ENCODE assay signal across 8 cellular contexts in the genomic region with DNA sequence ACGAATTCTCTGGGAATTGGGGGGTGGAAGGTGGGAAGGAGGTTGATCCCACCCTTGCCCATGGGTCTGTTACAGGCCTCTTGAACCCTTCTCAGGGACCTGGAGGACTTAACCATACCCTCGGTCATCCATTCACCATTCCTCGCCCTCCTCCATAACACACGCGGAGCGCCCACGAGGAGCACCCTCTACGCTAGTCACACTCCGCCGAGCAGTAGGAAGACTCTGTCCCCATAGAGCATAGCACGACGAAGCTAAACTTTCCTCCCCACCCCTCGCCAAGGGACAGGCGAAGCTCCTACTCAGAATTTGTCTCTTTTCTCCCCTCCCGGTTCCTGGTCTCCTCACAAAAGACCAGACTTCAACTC. TPM values are rescaled to one million over a fixed set of nuclear protein-coding genes. Genes with fewer than 3 reads are reported as not detected.
A peak's percentile ranks its signal among the peaks of the same experiment; 100 is the strongest.
DNase-seq lines count a peak whose midpoint lies in the region; ATAC-seq and TF ChIP-seq lines count a peak whose summit lies in the region.

No MANE protein-coding gene starts in this region.

- CTCF ChIA-PET in activated B cell treated with CpG ODN at 0.5 μM for 24 hours (lab: Charles Lee), result interaction anchor here (0.6 to 1.4 kb wide), 5 partner anchors 10 to 158 kb away, joined by 3 to 4 read pairs (median 3); no protein-coding TSS in a partner anchor

- no peak overlapping the region for H2BK5ac ChIP-seq in H9 (ENCODE audit: insufficient read length, low read length)

- H3K14ac ChIP-seq in H9 (ENCODE audit: insufficient read depth, low read length), result no peak overlapping the region

- POLR2A ChIA-PET in activated B cell treated with CpG ODN at 0.5 μM for 24 hours (lab: Charles Lee), result interaction anchor here (0.5 to 4.9 kb wide), 19 partner anchors 9 to 1252 kb away, joined by 3 to 95 read pairs (median 3); a partner anchor contains a TSS

- H3K9ac ChIP-seq in H9 (ENCODE audit: extremely low read depth, insufficient read length, low read length), result no peak overlapping the region

- no peaks in the 10 kb centered on the region for H3K23me2 ChIP-seq in H9 (ENCODE audit: insufficient read length, low read depth, low read length, poor library complexity, severe bottlenecking)

- no peaks in the 10 kb centered on the region for H4K20me1 ChIP-seq in H9 (ENCODE audit: control insufficient read depth, insufficient read depth, insufficient read length)

- no peak overlapping the region for H2BK20ac ChIP-seq in H9 (ENCODE audit: low read depth, low read length, poor library complexity, severe bottlenecking)

- H3K4me2 ChIP-seq in H9 (ENCODE audit: insufficient read depth, insufficient read length, low read length), result peak overlapping the region; percentile 74

- peak overlapping the region; percentile 12 for H3K18ac ChIP-seq in H9 (ENCODE audit: insufficient read length, low read depth, low read length)

- H3K36me3 Mint-ChIP-seq in H9 (ENCODE audit: insufficient read depth in 1 of 3, low read depth in 3 of 3), result peaks cover 0 to 3% (median 0%) of the 10 kb centered on the region in 3 experiments; a peak in 2 of 7 replicates
- H3K36me3 Mint-ChIP-seq in activated B cell treated with CpG ODN at 0.5 μM for 24 hours (ENCODE audit: low read depth), result peaks cover 19% of the 10 kb centered on the region

- H3K56ac ChIP-seq in H9 (ENCODE audit: insufficient read length, low read depth, low read length), result no peak overlapping the region

- no peak overlapping the region for H2BK15ac ChIP-seq in H9 (ENCODE audit: low read depth, low read length)

- no peak overlapping the region for H3T11ph ChIP-seq in H9 (ENCODE audit: low read length)

- no peak overlapping the region for H2AK5ac ChIP-seq in H9 (ENCODE audit: insufficient read length, low read length)

- no peak overlapping the region for H4K8ac ChIP-seq in H9 (replicated peaks; ENCODE audit: insufficient read length, low read depth, low read length)

- H3K4me1 ChIP-seq in H9 (ENCODE audit: insufficient read depth, low read length) (no peaks in the 10 kb centered on the region; the same call in 1 of the 2 replicates), left ventricle myocardium inferior (peaks cover 53% of the 10 kb centered on the region)

- H3K36me3 ChIP-seq in left ventricle myocardium inferior, result no peaks in the 10 kb centered on the region

- TF ChIP-seq CTCF in H9 (conservative IDR thresholded peaks at IDR 0.05) (no peak), activated B cell treated with CpG ODN at 0.5 μM for 24 hours (IDR thresholded peaks at IDR 0.05) (no peak), left ventricle myocardium inferior (IDR thresholded peaks at IDR 0.05; ENCODE audit: borderline replicate concordance) (no peak)

- no peak overlapping the region for H3K4ac ChIP-seq in H9 (ENCODE audit: low read depth, low read length)

- H4K5ac ChIP-seq in H9 (ENCODE audit: insufficient read length, low read depth, low read length), result no peak overlapping the region

- no peak overlapping the region for H3K27ac ChIP-seq in H9 (ENCODE audit: insufficient read length, low read depth, low read length)
- H3K27ac ChIP-seq in left ventricle myocardium inferior (replicated peaks), result peak overlapping the region; percentile 99
- H3K27ac ChIP-seq in skin epidermis, result peak overlapping the region; percentile 89 to 100 (median 97)

- no peak overlapping the region for H2BK120ac ChIP-seq in H9 (ENCODE audit: low read depth, low read length, poor library complexity, severe bottlenecking)

- no peak overlapping the region for H4K91ac ChIP-seq in H9 (ENCODE audit: insufficient read length, low read depth, low read length)

- no peak overlapping the region for H2AFZ ChIP-seq in H9 (ENCODE audit: low read length)

- no peaks in the 10 kb centered on the region for H3K79me2 ChIP-seq in H9 (ENCODE audit: insufficient read depth, low read length)

- no peaks in the 10 kb centered on the region; a peak in 1 of 5 replicates for H3K9me3 Mint-ChIP-seq in H9
- H3K9me3 Mint-ChIP-seq in activated B cell treated with CpG ODN at 0.5 μM for 24 hours, result peaks cover 5% of the 10 kb centered on the region

- H3K4me3 Mint-ChIP-seq in H9 (peak overlapping the region; percentile 77 to 89), activated B cell treated with CpG ODN at 0.5 μM for 24 hours (peak overlapping the region; percentile 91)

- H3K23ac ChIP-seq in H9 (ENCODE audit: insufficient read length, low read depth, low read length), result no peak overlapping the region

- H3K79me1 ChIP-seq in H9 (ENCODE audit: insufficient read depth, low read depth, low read length, poor library complexity, severe bottlenecking), result no peaks in the 10 kb centered on the region

- H3K4me1 Mint-ChIP-seq in H9, result peaks cover 11 to 12% of the 10 kb centered on the region in 2 experiments
- peaks cover 52% of the 10 kb centered on the region for H3K4me1 Mint-ChIP-seq in activated B cell treated with CpG ODN at 0.5 μM for 24 hours

- H3K4me3 ChIP-seq in left ventricle myocardium inferior, result peak overlapping the region; percentile 93
- peak overlapping the region; percentile 83 to 100 (median 86) for H3K4me3 ChIP-seq in skin epidermis

- no peaks in the 10 kb centered on the region for H3K27me3 ChIP-seq in H9 (ENCODE audit: insufficient read depth, low read length)
- H3K27me3 ChIP-seq in left ventricle myocardium inferior (ENCODE audit: low read depth), result no peaks in the 10 kb centered on the region

- H3K9me3 ChIP-seq in H9 (ENCODE audit: control insufficient read depth, low read depth, low read length) (no peaks in the 10 kb centered on the region), left ventricle myocardium inferior (replicated peaks) (no peaks in the 10 kb centered on the region)

- no peak overlapping the region for H2BK12ac ChIP-seq in H9 (ENCODE audit: insufficient read length, low read depth, low read length)

- WGBS in H9 (ENCODE audit: extremely low coverage, insufficient read length, low lambda C conversion rate), result no CpG with 5 or more reads among the region's 15 CpGs

- H3K27ac Mint-ChIP-seq in H9 (peak overlapping the region in 2 of 3 experiments; percentile 27 to 49; a peak in 2 of 7 replicates), activated B cell treated with CpG ODN at 0.5 μM for 24 hours (peak overlapping the region; percentile 97)

- H3K27me3 Mint-ChIP-seq in H9 (ENCODE audit: low read depth), result peaks cover 18% of the 10 kb centered on the region
- no peaks in the 10 kb centered on the region for H3K27me3 Mint-ChIP-seq in activated B cell treated with CpG ODN at 0.5 μM for 24 hours

- peak; percentile 45 for DNase-seq in H9
- no peak for DNase-seq in activated B cell treated with CpG ODN at 0.5 μM for 24 hours
- no peak for DNase-seq in left ventricle myocardium inferior
- no peak for DNase-seq in HPDE6-E6E7 (ENCODE audit: extremely low spot score)
- no peak for DNase-seq in NCI-H2171 (lab: John Stamatoyannopoulos, UW)
- DNase-seq in NCI-H1694 (lab: John Stamatoyannopoulos, UW), result no peak
- no peak for DNase-seq in Ammon's horn (ENCODE audit: low spot score)

- ATAC-seq in activated B cell treated with CpG ODN at 0.5 μM for 24 hours (ENCODE audit: low read depth), result no peak

- intact Hi-C loops in activated B cell treated with CpG ODN at 0.5 μM for 24 hours (cut with micrococcal nuclease) (loop anchor here (1.0 to 10.0 kb wide), 7 partner anchors 18 to 436 kb away; a partner anchor contains a TSS), left ventricle myocardium inferior (cut with micrococcal nuclease) (no loop called here)

RNA-seq across cellular contexts. Expression of a gene that starts 0.6 kb away (rescaled TPM):
- total RNA-seq in H9 (2021) (17.0 and 17.1 TPM in 2 replicates), activated B cell treated with CpG ODN at 0.5 μM for 24 hours (147 and 156 TPM in 2 replicates), left ventricle myocardium inferior (24.4 TPM)
